ENCODE assay signal across 8 cellular contexts in the genomic region with DNA sequence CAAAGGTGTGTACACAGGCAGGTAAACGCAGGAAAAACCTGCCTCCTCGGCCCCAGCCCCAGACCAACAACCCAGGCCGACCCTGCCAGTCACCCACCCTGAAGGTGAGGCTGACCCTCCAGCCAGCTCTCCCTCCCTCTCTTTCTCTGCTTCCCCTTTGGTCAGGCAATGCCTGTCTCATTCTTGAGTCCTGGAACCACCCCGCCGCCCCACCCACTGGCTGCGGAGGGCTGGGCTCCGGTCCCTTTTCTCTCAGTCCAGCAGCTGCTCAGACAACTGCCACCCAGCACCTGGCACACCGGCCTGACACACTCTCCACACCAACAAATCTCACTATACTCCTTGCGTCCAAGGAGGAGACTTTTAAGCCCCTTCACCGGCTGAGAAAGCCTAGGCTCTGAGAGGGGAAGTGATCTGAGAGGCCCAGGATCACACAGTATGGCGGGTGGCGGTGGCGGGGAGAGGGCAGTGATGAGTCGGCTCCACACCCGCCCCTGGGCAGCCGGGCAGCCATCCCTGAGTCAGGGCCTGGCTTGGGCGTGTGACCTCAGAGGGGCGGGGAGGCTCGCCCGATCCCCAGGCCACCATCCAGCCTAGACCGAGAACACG. TPM values are rescaled to one million over a fixed set of nuclear protein-coding genes. Genes with fewer than 3 reads are reported as not detected.
DNase-seq lines count a peak whose midpoint lies in the region; ATAC-seq and TF ChIP-seq lines count a peak whose summit lies in the region.

No MANE protein-coding gene starts in this region.

- peak overlapping the region; percentile 94 for H3K4me3 Mint-ChIP-seq in nephron progenitor cell

- BruUV-seq in Panc1 (replicated peaks; lab: Mats Ljungman, UMichigan): no TSS peak

- TF ChIP-seq CTCF in GM10266 (IDR thresholded peaks at IDR 0.05; ENCODE audit: control insufficient read depth, insufficient read depth, low read depth, missing control alignments): peak; percentile 7
- no peak for TF ChIP-seq CTCF in Panc1 (IDR thresholded peaks at IDR 0.05)
- TF ChIP-seq CTCF in foreskin keratinocyte (conservative IDR thresholded peaks at IDR 0.05): no peak
- TF ChIP-seq CTCF in nephron progenitor cell (IDR thresholded peaks at IDR 0.05): no peak
- no peak for TF ChIP-seq CTCF in tibial nerve (IDR thresholded peaks at IDR 0.05)

- H3K36me3 ChIP-seq in Panc1 (ENCODE audit: control insufficient read depth, insufficient read depth, low read length) (peaks cover 3% of the 10 kb centered on the region; the same call in 1 of the 2 replicates), tibial nerve (peaks cover 0 to 41% (median 19%) of the 10 kb centered on the region in 3 donors)

- H3K27ac ChIP-seq in Panc1 (ENCODE audit: low read length) (peak overlapping the region; percentile 86), foreskin keratinocyte (peak overlapping the region; percentile 49), tibial nerve (peak overlapping the region; percentile 88 to 99 (median 97))

- peaks cover 3% of the 10 kb centered on the region for H3K27me3 Mint-ChIP-seq in nephron progenitor cell (ENCODE audit: low read depth, poor library complexity)

- no peak for TF ChIP-seq POLR2A in tibial nerve (IDR thresholded peaks at IDR 0.05)

- TF ChIP-seq EP300 in tibial nerve (IDR thresholded peaks at IDR 0.05): no peak

- peaks cover 38% of the 10 kb centered on the region for H3K4me1 Mint-ChIP-seq in nephron progenitor cell

- intact Hi-C loops in Panc1 (cut with micrococcal nuclease; ENCODE audit: unreplicated experiment): no loop called here

- no peaks in the 10 kb centered on the region for H3K27me3 ChIP-seq in Panc1 (ENCODE audit: control insufficient read depth, insufficient read depth, low read length)
- H3K27me3 ChIP-seq in foreskin keratinocyte: no peaks in the 10 kb centered on the region
- no peaks in the 10 kb centered on the region for H3K27me3 ChIP-seq in tibial nerve

- POLR2A ChIA-PET in Panc1 (lab: Charles Lee): no interaction called here

- H3K9me3 Mint-ChIP-seq in nephron progenitor cell: no peaks in the 10 kb centered on the region

- peak; percentile 34 for ATAC-seq in HG03095 (IDR thresholded peaks at IDR 0.05; ENCODE audit: unreplicated experiment)
- peak; percentile 76 for ATAC-seq in Panc1
- ATAC-seq in foreskin keratinocyte: peak; percentile 10
- ATAC-seq in GM21515 (IDR thresholded peaks at IDR 0.05; ENCODE audit: unreplicated experiment): no peak

- no peaks in the 10 kb centered on the region for H3K36me3 Mint-ChIP-seq in nephron progenitor cell (ENCODE audit: low read depth)

- H3K4me3 ChIP-seq in Panc1 (ENCODE audit: low read depth in 2 of 2, low read length in 2 of 2) (peak overlapping the region; percentile 79 to 88), tibial nerve (peak overlapping the region; percentile 83 to 100 (median 98))

- in situ Hi-C loops in Panc1 (cut with HindIII; ENCODE audit: low pct_unique_long_range_greater_than_20kb, low sequenced_read_pairs): no loop called here

- H3K9me3 ChIP-seq in Panc1 (ENCODE audit: control insufficient read depth, insufficient read depth, low read depth, low read length) (no peaks in the 10 kb centered on the region), tibial nerve (no peaks in the 10 kb centered on the region)

- peak overlapping the region; percentile 26 for H3K27ac Mint-ChIP-seq in nephron progenitor cell

- CTCF ChIA-PET in Panc1 (lab: Charles Lee): no interaction called here

- DNase-seq in GM10266 (ENCODE audit: extremely low spot score) (peak; percentile 82), Panc1 (ENCODE audit: low read depth, low spot score) (no peak), foreskin keratinocyte (peak in 1 of 2 donors; percentile 60), nephron progenitor cell (peak; percentile 70), tibial nerve (ENCODE audit: low spot score in 2 of 2) (peak; percentile 53 to 59)
- peak; percentile 28 for DNase-seq in activated gamma-delta T cell treated with anti-CD3 and anti-CD28 coated beads, Interleukin-2, amount 50 U/mL, for 16 hours (ENCODE audit: low read depth)

- H3K4me1 ChIP-seq in Panc1 (ENCODE audit: control insufficient read depth, insufficient read depth, low read length) (peaks cover 13% of the 10 kb centered on the region), foreskin keratinocyte (peaks cover 15% of the 10 kb centered on the region), tibial nerve (peaks cover 0 to 60% (median 37%) of the 10 kb centered on the region in 4 donors)

- 0 to 2% methylated on average over 9 to 21 of the region's 22 CpGs for WGBS in tibial nerve, 2 donors

RNA-seq across cellular contexts. Expression of gene FLII, which starts 0.7 kb away (rescaled TPM):
- total RNA-seq in Panc1 (2021; ENCODE audit: unreplicated experiment) (207 TPM), foreskin keratinocyte (494 and 606 TPM in 2 replicates), tibial nerve (100 to 1,000 TPM; 284 to 466 (median 335) TPM)
- polyA plus RNA-seq in Panc1 (2012; ENCODE audit: insufficient read length): 215 TPM
- polyA plus RNA-seq in foreskin keratinocyte: 551 and 619 TPM in 2 replicates

RNA-seq across cellular contexts. Expression of gene MIEF2, which starts 2.6 kb away (rescaled TPM):
- 11.2 TPM for total RNA-seq in Panc1 (2021; ENCODE audit: unreplicated experiment)
- 18.5 TPM for polyA plus RNA-seq in Panc1 (2012; ENCODE audit: insufficient read length)
- total RNA-seq in foreskin keratinocyte: 14.7 and 14.9 TPM in 2 replicates
- polyA plus RNA-seq in foreskin keratinocyte: 11.0 and 12.8 TPM in 2 replicates
- total RNA-seq in tibial nerve: 10 to 100 TPM; 16.2 to 31.7 (median 20.4) TPM

RNA-seq across cellular contexts. Expression of gene LLGL1, which starts 32.4 kb away (rescaled TPM):
- total RNA-seq in Panc1 (2021; ENCODE audit: unreplicated experiment) (18.4 TPM), foreskin keratinocyte (32.8 and 33.6 TPM in 2 replicates), tibial nerve (10 to 100 TPM; 20.9 to 30.2 (median 27.9) TPM)
- polyA plus RNA-seq in Panc1 (2012; ENCODE audit: insufficient read length): 21.4 TPM
- polyA plus RNA-seq in foreskin keratinocyte: 16.7 and 17.8 TPM in 2 replicates

RNA-seq across cellular contexts. Expression of gene TOP3A, which starts 56.9 kb away (rescaled TPM):
- total RNA-seq in Panc1 (2021; ENCODE audit: unreplicated experiment): 49.3 TPM
- polyA plus RNA-seq in Panc1 (2012; ENCODE audit: insufficient read length): 21.0 TPM
- total RNA-seq in foreskin keratinocyte: 24.2 and 27.4 TPM in 2 replicates
- 11.3 and 12.6 TPM in 2 replicates for polyA plus RNA-seq in foreskin keratinocyte
- 10 to 100 TPM; 47.9 to 92.4 (median 63.5) TPM for total RNA-seq in tibial nerve

RNA-seq across cellular contexts. Expression of gene SMCR8, which starts 57.2 kb away (rescaled TPM):
- total RNA-seq in Panc1 (2021; ENCODE audit: unreplicated experiment): 24.9 TPM
- 13.8 TPM for polyA plus RNA-seq in Panc1 (2012; ENCODE audit: insufficient read length)
- total RNA-seq in foreskin keratinocyte: 14.0 and 15.5 TPM in 2 replicates
- 2.5 and 2.7 TPM in 2 replicates for polyA plus RNA-seq in foreskin keratinocyte
- total RNA-seq in tibial nerve: 10 to 100 TPM; 11.4 to 13.5 (median 12.7) TPM
